ENCODE assay signal across 26 cellular contexts in the genomic region with DNA sequence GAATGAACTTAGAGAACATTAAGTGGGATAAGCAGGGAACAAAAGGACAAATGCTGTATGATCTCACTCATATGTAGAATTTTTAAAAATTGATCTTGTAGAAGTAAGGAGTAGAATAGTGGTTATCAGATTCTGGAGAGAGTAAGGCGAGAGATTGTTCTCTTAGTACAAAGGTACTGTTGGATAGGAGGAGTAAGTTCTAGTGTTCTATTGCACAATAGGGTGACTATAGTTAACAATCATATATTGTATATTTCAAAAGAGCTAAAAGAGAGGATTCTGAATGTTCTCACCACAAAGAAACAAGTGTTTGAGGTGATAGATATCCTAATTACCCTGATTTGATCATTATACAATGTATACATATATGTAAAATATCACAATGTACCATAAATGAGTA.
DNase-seq lines count a peak whose midpoint lies in the region; ATAC-seq, FAIRE-seq and TF ChIP-seq lines count a peak whose summit lies in the region.
"Had no signal": no experiment of that assay in that cellular context is flagged by ENCODE, and none has a peak within 500 bp of the region (broad histone marks: within the 10 kb centered on the region; RNA-seq: fewer than 3 reads in every experiment).

No MANE protein-coding gene starts in this region.

- TF ChIP-seq POLR2A in HepG2 (IDR thresholded peaks at IDR 0.05; ENCODE audit: insufficient read depth in 1 of 2, low read depth in 2 of 2, low read length in 2 of 2) (no peak), right lobe of liver (IDR thresholded peaks at IDR 0.05) (no peak), K562 (conservative IDR thresholded peaks at IDR 0.05) (no peak)

- FAIRE-seq in HepG2 (lab: Jason Lieb, UNC) (no peak), K562 (lab: Jason Lieb, UNC) (no peak)
- FAIRE-seq: A549, GM12878, GM12892, GM18507 had no signal

- H3K4me1 ChIP-seq in HepG2 (ENCODE audit: insufficient read depth, low read length) (no peaks in the 10 kb centered on the region), right lobe of liver (no peaks in the 10 kb centered on the region), K562 (replicated peaks in 1 of 2; ENCODE audit: control insufficient read depth in 2 of 2, insufficient read depth in 2 of 2, low read length in 2 of 2) (no peaks in the 10 kb centered on the region), right atrium auricular region (no peaks in the 10 kb centered on the region)
- H3K4me1 ChIP-seq: A549; BLaER1 treated with 17β-estradiol and CSF1 and Interleukin-3, amounts not matched to agents 10 nM and 100 nM had no signal

- WGBS in HepG2 (ENCODE audit: low lambda C conversion rate): 3% methylated on average over 1 of the region's 1 CpG
- 50% methylated on average over 1 of the region's 1 CpG for WGBS in right lobe of liver (ENCODE audit: insufficient coverage, low coverage, low lambda C conversion rate, missing lambda C conversion rate)
- WGBS in K562 (ENCODE audit: insufficient coverage, low coverage, missing lambda C conversion rate): 9% methylated on average over 1 of the region's 1 CpG

- peaks cover 87% of the 10 kb centered on the region for H3K9me3 ChIP-seq in HepG2 (ENCODE audit: low read length)
- no peaks in the 10 kb centered on the region for H3K9me3 ChIP-seq in right lobe of liver
- H3K9me3 ChIP-seq in K562 (replicated peaks; ENCODE audit: control insufficient read depth, insufficient read depth, low read depth, low read length): no peaks in the 10 kb centered on the region
- no peaks in the 10 kb centered on the region for H3K9me3 ChIP-seq in right atrium auricular region
- H3K9me3 ChIP-seq: A549; BLaER1 treated with 17β-estradiol and CSF1 and Interleukin-3, amounts not matched to agents 10 nM and 100 nM had no signal

- BruUV-seq in HepG2 (replicated peaks; lab: Mats Ljungman, UMichigan) (no TSS peak), K562 (replicated peaks; lab: Mats Ljungman, UMichigan) (no TSS peak)

- H3K27me3 Mint-ChIP-seq in CD14-positive monocyte (ENCODE audit: low read depth in 3 of 3): no peaks in the 10 kb centered on the region
- H3K27me3 Mint-ChIP-seq: B cell; CD4-positive, alpha-beta memory T cell; CD4-positive, CD25-positive, alpha-beta regulatory T cell; CD8-positive, alpha-beta memory T cell had no signal

- H3K9ac ChIP-seq in HepG2 (ENCODE audit: insufficient read depth, low read depth, low read length) (no peak overlapping the region), K562 (ENCODE audit: insufficient read depth in 1 of 2, low read depth in 2 of 2, low read length in 2 of 2) (no peak overlapping the region)
- H3K9ac ChIP-seq: BLaER1 treated with 17β-estradiol and CSF1 and Interleukin-3, amounts not matched to agents 10 nM and 100 nM had no signal

- intact Hi-C loops in HepG2 (cut with micrococcal nuclease; ENCODE audit: unreplicated experiment) (no loop called here), right lobe of liver (cut with DNase I) (no loop called here), K562 (cut with micrococcal nuclease) (no loop called here), CD14-positive monocyte (cut with micrococcal nuclease) (no loop called here)

- in situ Hi-C loops in HepG2 (cut with HindIII; ENCODE audit: extremely low pct_ligation_motif_present, low pct_unique_long_range_greater_than_20kb) (no loop called here), K562 (cut with MboI) (no loop called here)

- no peaks in the 10 kb centered on the region for H3K9me1 ChIP-seq in K562 (ENCODE audit: control insufficient read depth, insufficient read depth, low read length)

- no peaks in the 10 kb centered on the region for H3K36me3 ChIP-seq in HepG2 (replicated peaks in 1 of 2; ENCODE audit: control insufficient read depth in 1 of 2, insufficient read depth in 2 of 2, low read length in 2 of 2)
- H3K36me3 ChIP-seq in right lobe of liver: no peaks in the 10 kb centered on the region
- H3K36me3 ChIP-seq in K562 (ENCODE audit: control insufficient read depth, insufficient read depth, low read length): no peaks in the 10 kb centered on the region
- H3K36me3 ChIP-seq in right atrium auricular region: no peaks in the 10 kb centered on the region
- H3K36me3 ChIP-seq: BLaER1 treated with 17β-estradiol and CSF1 and Interleukin-3, amounts not matched to agents 10 nM and 100 nM had no signal

- CTCF ChIA-PET in HepG2 (lab: Yijun Ruan, JAX; ENCODE audit: low intra/inter-chr PET ratio, low total read pairs) (no interaction called here), K562 (lab: Yijun Ruan, JAX; ENCODE audit: low intra/inter-chr PET ratio) (no interaction called here)

- TF ChIP-seq CTCF in HepG2 (CRISPR knock-in tag; IDR thresholded peaks at IDR 0.05): no peak
- no peak for TF ChIP-seq CTCF in right lobe of liver (IDR thresholded peaks at IDR 0.05)
- TF ChIP-seq CTCF in K562 (IDR thresholded peaks at IDR 0.05 in 2 of 3, conservative IDR thresholded peaks at IDR 0.05 in 1 of 3; ENCODE audit: insufficient read depth in 2 of 3, low read depth in 1 of 3, low read length in 3 of 3): no peak
- no peak for TF ChIP-seq CTCF in right atrium auricular region (IDR thresholded peaks at IDR 0.05)
- no peak for TF ChIP-seq CTCF in CD14-positive monocyte (IDR thresholded peaks at IDR 0.05)

- no peaks in the 10 kb centered on the region for H4K20me1 ChIP-seq in HepG2 (ENCODE audit: insufficient read depth, low read length)
- no peaks in the 10 kb centered on the region for H4K20me1 ChIP-seq in K562 (replicated peaks; ENCODE audit: control insufficient read depth, insufficient read depth, low read length)
- H4K20me1 ChIP-seq: BLaER1 treated with 17β-estradiol and CSF1 and Interleukin-3, amounts not matched to agents 10 nM and 100 nM had no signal

- no peak overlapping the region for H3K4me2 ChIP-seq in HepG2 (ENCODE audit: low read depth, low read length)
- H3K4me2 ChIP-seq in K562 (ENCODE audit: insufficient read depth, low read length): no peak overlapping the region
- H3K4me2 ChIP-seq: A549; BLaER1 treated with 17β-estradiol and CSF1 and Interleukin-3, amounts not matched to agents 10 nM and 100 nM had no signal

- TF ChIP-seq RAD21 in HepG2 (CRISPR knock-in tag; IDR thresholded peaks at IDR 0.05): no peak
- TF ChIP-seq RAD21 in K562 (CRISPR knock-in tag; conservative IDR thresholded peaks at IDR 0.05 in 1 of 2, IDR thresholded peaks at IDR 0.05 in 1 of 2): no peak

- H2AFZ ChIP-seq in HepG2 (ENCODE audit: low read length) (no peak overlapping the region), K562 (ENCODE audit: low read depth, low read length) (no peak overlapping the region)

- H3K27me3 ChIP-seq in HepG2 (ENCODE audit: control insufficient read depth in 1 of 2, insufficient read depth in 2 of 2, low read length in 2 of 2) (no peaks in the 10 kb centered on the region), right lobe of liver (no peaks in the 10 kb centered on the region), K562 (ENCODE audit: control insufficient read depth in 2 of 2, insufficient read depth in 2 of 2, low read length in 2 of 2) (no peaks in the 10 kb centered on the region), right atrium auricular region (no peaks in the 10 kb centered on the region)
- H3K27me3 ChIP-seq: BLaER1 treated with 17β-estradiol and CSF1 and Interleukin-3, amounts not matched to agents 10 nM and 100 nM had no signal

- H3K36me3 Mint-ChIP-seq in CD14-positive monocyte: no peaks in the 10 kb centered on the region
- H3K36me3 Mint-ChIP-seq: CD4-positive, alpha-beta memory T cell; CD4-positive, CD25-positive, alpha-beta regulatory T cell; CD8-positive, alpha-beta memory T cell had no signal

- H3K79me2 ChIP-seq in HepG2 (ENCODE audit: insufficient read depth, low read length): no peaks in the 10 kb centered on the region
- H3K79me2 ChIP-seq in K562 (ENCODE audit: control insufficient read depth, insufficient read depth, low read length): no peaks in the 10 kb centered on the region

- peaks cover 0 to 6% (median 4%) of the 10 kb centered on the region in 7 donors for H3K9me3 Mint-ChIP-seq in CD14-positive monocyte

- no peak for TF ChIP-seq EP300 in HepG2 (IDR thresholded peaks at IDR 0.05; ENCODE audit: low read depth in 2 of 2, low read length in 2 of 2)
- no peak for TF ChIP-seq EP300 in HepG2 (CRISPR knock-in tag; IDR thresholded peaks at IDR 0.05; ENCODE audit: borderline replicate concordance)
- no peak for TF ChIP-seq EP300 in K562 (IDR thresholded peaks at IDR 0.05; ENCODE audit: low read length)

- H3K4me3 ChIP-seq in HepG2 (replicated peaks in 1 of 3; ENCODE audit: insufficient read depth in 1 of 3, low read depth in 2 of 3, low read length in 3 of 3) (no peak overlapping the region), right lobe of liver (no peak overlapping the region), K562 (no peak overlapping the region), right atrium auricular region (no peak overlapping the region)
- H3K4me3 ChIP-seq: A549; BLaER1 treated with 17β-estradiol and CSF1 and Interleukin-3, amounts not matched to agents 10 nM and 100 nM; GM12878 had no signal

- POLR2A ChIA-PET in HepG2 (lab: Yijun Ruan, JAX): no interaction called here
- POLR2A ChIA-PET in K562 (lab: Yijun Ruan, JAX): no interaction called here

- H3K4me1 Mint-ChIP-seq in CD14-positive monocyte: no peaks in the 10 kb centered on the region
- H3K4me1 Mint-ChIP-seq: B cell; CD4-positive, alpha-beta memory T cell; CD4-positive, CD25-positive, alpha-beta regulatory T cell; CD8-positive, alpha-beta memory T cell had no signal

- DNase-seq in HepG2 (ENCODE audit: low spot score) (no peak), right lobe of liver (no peak), NCI-H2227 treated with DMSO at 0.1 percent for 48 hours (lab: John Stamatoyannopoulos, UW) (peak; percentile 77), K562 (ENCODE audit: extremely low read depth in 1 of 4, low spot score in 3 of 4) (no peak), right atrium auricular region (ENCODE audit: low spot score) (no peak), CD14-positive monocyte (ENCODE audit: low spot score) (no peak)
- DNase-seq: AML-193; CD4-positive, alpha-beta memory T cell; CD4-positive, CD25-positive, alpha-beta regulatory T cell; CD8-positive, alpha-beta memory T cell; COR-L47; DMS 273 treated with DMSO at 0.1 percent for 48 hours; DMS153; DMS53; DMS79; DND-41; EL; GDM1 had no signal

- H3K4me3 Mint-ChIP-seq in CD14-positive monocyte: no peak overlapping the region
- H3K4me3 Mint-ChIP-seq: B cell; CD4-positive, alpha-beta memory T cell; CD4-positive, CD25-positive, alpha-beta regulatory T cell; CD8-positive, alpha-beta memory T cell had no signal

- H3K27ac ChIP-seq in HepG2 (ENCODE audit: extremely low read length, insufficient read depth, low read length) (no peak overlapping the region), right lobe of liver (no peak overlapping the region), K562 (ENCODE audit: extremely low read depth, low read depth, low read length) (no peak overlapping the region), right atrium auricular region (no peak overlapping the region)
- H3K27ac ChIP-seq: 22Rv1; A549; BLaER1 treated with 17β-estradiol and CSF1 and Interleukin-3, amounts not matched to agents 10 nM and 100 nM; C4-2B had no signal

- ATAC-seq in HepG2 (no peak), right lobe of liver (no peak), K562 (no peak)
- ATAC-seq: A549, GM12878 had no signal

- no peak overlapping the region for H3K27ac Mint-ChIP-seq in CD14-positive monocyte
- H3K27ac Mint-ChIP-seq: B cell; CD4-positive, alpha-beta memory T cell; CD4-positive, CD25-positive, alpha-beta regulatory T cell; CD8-positive, alpha-beta memory T cell had no signal

TF ChIP-seq in K562, 482 proteins besides CTCF, POLR2A, EP300 and RAD21 (continues in another document):
- no peak for TF ChIP-seq HLTF (IDR thresholded peaks at IDR 0.05)
- TF ChIP-seq CEBPB (tag; IDR thresholded peaks at IDR 0.05): peak; percentile 47

Comparison
In these comparisons a context has a peak if more than half of its experiments do, and no peak if none do; other contexts are left out.
1. Of the 241 proteins assayed by ChIP-seq in both HepG2 and K562: peak only in HepG2: none; only in K562: none; in both: CEBPB; in neither: 239; mixed calls (peak in some experiments, not most) for 1.